8 cellular contexts compared by ENCODE assay signal in genomic region chr5:173843800-173844199, GRCh38.
"Had no signal": no experiment of that assay in that cellular context is flagged by ENCODE, and none has a peak within 500 bp of the region (broad histone marks: within the 10 kb centered on the region; RNA-seq: fewer than 3 reads in every experiment).

No MANE protein-coding gene starts in this region.

- ATAC-seq: GM23338, HCT116 had no signal

- DNase-seq: H7, HFFc6, KG1 had no signal

- H3K36me3 ChIP-seq: HAP-1 had no signal

- H3K4me2 ChIP-seq: GM23338 had no signal

- H3K27ac Mint-ChIP-seq: GM23338, HFFc6, IgD-negative memory B cell had no signal

- H3K4me3 Mint-ChIP-seq: GM23338, HFFc6, IgD-negative memory B cell had no signal

- H3K9me3 ChIP-seq: HAP-1 had no signal

- H3K4me3 ChIP-seq: GM23338, HAP-1 had no signal

- H3K4me1 ChIP-seq: HAP-1 had no signal

- H3K27me3 Mint-ChIP-seq: IgD-negative memory B cell had no signal

- H2AFZ ChIP-seq: GM23338 had no signal

- FAIRE-seq: HTR-8/SVneo had no signal
